ENCODE assay signal across 8 cellular contexts in genomic region chr1:8004803-8005573, GRCh38. TPM values are rescaled to one million over a fixed set of nuclear protein-coding genes. Genes with fewer than 3 reads are reported as not detected.
DNase-seq lines count a peak whose midpoint lies in the region; FAIRE-seq and TF ChIP-seq lines count a peak whose summit lies in the region.

No MANE protein-coding gene starts in this region.

- no peaks in the 10 kb centered on the region for H3K27me3 ChIP-seq in astrocyte (ENCODE audit: insufficient read depth, low read length)
- H3K27me3 ChIP-seq in layer of hippocampus (ENCODE audit: control insufficient read depth, insufficient read depth, low read length), result no peaks in the 10 kb centered on the region
- H3K27me3 ChIP-seq in thymus (ENCODE audit: control insufficient read depth, insufficient read depth), result no peaks in the 10 kb centered on the region

- H3K4me3 ChIP-seq in astrocyte (ENCODE audit: insufficient read depth, low read depth, low read length) (peak overlapping the region; percentile 0), thymus (ENCODE audit: low read length) (no peak overlapping the region)

- H2AFZ ChIP-seq in astrocyte (ENCODE audit: low read depth, low read length), result no peak overlapping the region

- H3K4me1 ChIP-seq in astrocyte (ENCODE audit: insufficient read depth, low read length) (peaks cover 18% of the 10 kb centered on the region), thymus (ENCODE audit: control insufficient read depth, insufficient read depth, low read length) (no peaks in the 10 kb centered on the region)

- H4K20me1 ChIP-seq in astrocyte (ENCODE audit: insufficient read depth, low read length), result peaks cover 21% of the 10 kb centered on the region

- H3K27me3 Mint-ChIP-seq in astrocyte (ENCODE audit: low read depth, unreplicated experiment), result no peaks in the 10 kb centered on the region

- DNase-seq in COLO829 (ENCODE audit: low spot score) (peak; percentile 39), NCI-H1694 (lab: John Stamatoyannopoulos, UW) (peak; percentile 40), astrocyte (ENCODE audit: low read depth) (peak; percentile 95), GM13977 (ENCODE audit: low spot score) (no peak)
- no peak for DNase-seq in stimulated activated CD4-positive, alpha-beta T cell treated with anti-CD3 and anti-CD28 coated beads, Interleukin-4, amount 100 ng/mL, for 24 hours
- DNase-seq in stimulated activated CD8-positive, alpha-beta memory T cell treated with anti-CD3 and anti-CD28 coated beads, Interleukin-4, amount 100 ng/mL, for 48 hours, result no peak

- H3K9me3 ChIP-seq in astrocyte (ENCODE audit: insufficient read depth, low read depth, low read length), result no peaks in the 10 kb centered on the region
- no peaks in the 10 kb centered on the region for H3K9me3 ChIP-seq in thymus (ENCODE audit: control insufficient read depth)

- no peak for TF ChIP-seq CTCF in astrocyte (IDR thresholded peaks at IDR 0.05; ENCODE audit: insufficient read depth, low read depth, low read length)
- TF ChIP-seq CTCF in GM13977 (IDR thresholded peaks at IDR 0.05; ENCODE audit: extremely low read depth, insufficient read depth, missing control alignments), result no peak

- in situ Hi-C loops in GM13977 (cut with MboI; ENCODE audit: low pct_unique_long_range_greater_than_20kb, low sequenced_read_pairs, unreplicated experiment), result no loop called here

- peaks cover 5% of the 10 kb centered on the region for H3K36me3 Mint-ChIP-seq in astrocyte (ENCODE audit: low read depth, unreplicated experiment)

- whole genome bisulfite sequencing in thymus, result 90% methylated on average over 17 of the region's 17 CpGs

- FAIRE-seq in astrocyte (lab: Jason Lieb, UNC), result no peak

- H3K9ac ChIP-seq in astrocyte (ENCODE audit: low read length), result peak overlapping the region; percentile 39

- H3K4me2 ChIP-seq in astrocyte (ENCODE audit: low read length), result peak overlapping the region; percentile 60

- H3K36me3 ChIP-seq in astrocyte (ENCODE audit: insufficient read depth, low read length) (peaks cover 4% of the 10 kb centered on the region), thymus (ENCODE audit: control insufficient read depth, insufficient read depth) (peaks cover 3% of the 10 kb centered on the region)

- H3K9me3 Mint-ChIP-seq in astrocyte (ENCODE audit: unreplicated experiment), result no peaks in the 10 kb centered on the region

- H3K27ac ChIP-seq in astrocyte (ENCODE audit: low read depth, low read length) (peak overlapping the region; percentile 72), layer of hippocampus (ENCODE audit: low read depth, low read length) (peak overlapping the region; percentile 66), thymus (ENCODE audit: low read depth) (peak overlapping the region; percentile 74)

- peak overlapping the region; percentile 85 for H3K27ac Mint-ChIP-seq in astrocyte (ENCODE audit: unreplicated experiment)

- peak overlapping the region; percentile 47 for H3K4me3 Mint-ChIP-seq in astrocyte (ENCODE audit: unreplicated experiment)

- H3K79me2 ChIP-seq in astrocyte (ENCODE audit: insufficient read depth, low read length), result peaks cover 6% of the 10 kb centered on the region

- H3K4me1 Mint-ChIP-seq in astrocyte (ENCODE audit: low read depth, unreplicated experiment), result peaks cover 25% of the 10 kb centered on the region

RNA-seq across cellular contexts. Expression of gene ERRFI1, which starts 21.1 kb away (rescaled TPM):
- total RNA-seq in astrocyte, result 81.5 and 119 TPM in 2 replicates
- 75.0 TPM for polyA plus RNA-seq in thymus

RNA-seq across cellular contexts. Expression of gene PARK7, which starts 43.5 kb away (rescaled TPM):
- 268 and 282 TPM in 2 replicates for total RNA-seq in astrocyte
- 326 TPM for polyA plus RNA-seq in thymus

Comparison
In these comparisons a context has a peak if more than half of its experiments do, and no peak if none do; other contexts are left out.
1. DNase-seq: peak in COLO829 (single experiment), NCI-H1694 (single experiment) and astrocyte (single experiment); none in stimulated activated CD4-positive, alpha-beta T cell treated with anti-CD3 and anti-CD28 coated beads, Interleukin-4, amount 100 ng/mL, for 24 hours (single experiment), stimulated activated CD8-positive, alpha-beta memory T cell treated with anti-CD3 and anti-CD28 coated beads, Interleukin-4, amount 100 ng/mL, for 48 hours (single experiment) and GM13977 (single experiment).
2. Peak in every context shown above with its lines, with median percentiles within 50 percentile points of each other: H3K27ac ChIP-seq.